ENCODE assay signal across 1 cellular context in the genomic region with DNA sequence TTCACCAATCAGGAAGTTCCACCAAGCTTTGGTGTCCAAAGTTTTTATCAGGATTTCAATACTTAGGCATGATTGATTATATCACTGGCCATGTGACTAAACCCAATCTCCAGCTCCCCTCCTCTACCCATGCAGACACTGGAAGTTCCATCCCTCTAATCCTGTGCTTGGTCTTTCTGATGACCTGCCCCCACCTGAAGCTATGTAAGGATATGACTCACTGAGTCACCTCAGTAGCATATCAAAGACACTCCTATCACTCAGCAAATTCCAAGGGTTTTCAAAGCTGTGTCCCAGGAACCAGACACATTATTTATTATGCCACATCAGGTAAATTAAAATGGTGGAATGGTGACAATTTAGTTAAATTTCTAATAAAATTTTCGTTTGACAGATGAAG.
A peak's percentile ranks its signal among the peaks of the same experiment; 100 is the strongest.
TF ChIP-seq lines count a peak whose summit lies in the region.

No MANE protein-coding gene starts in this region.

TF ChIP-seq in H1, 55 proteins besides CTCF, POLR2A, EP300 and RAD21:
- TF ChIP-seq JUN (IDR thresholded peaks at IDR 0.05; ENCODE audit: low read depth, low read length): no peak
- TF ChIP-seq NANOG (IDR thresholded peaks at IDR 0.05; ENCODE audit: insufficient read depth, low read depth, low read length, poor library complexity, severe bottlenecking): no peak
- TF ChIP-seq EGR1 (IDR thresholded peaks at IDR 0.05; ENCODE audit: borderline replicate concordance, low read depth, low read length): no peak
- no peak for TF ChIP-seq GABPA (IDR thresholded peaks at IDR 0.05; ENCODE audit: borderline replicate concordance, insufficient read depth, low read length)
- TF ChIP-seq MAX (IDR thresholded peaks at IDR 0.05): no peak
- TF ChIP-seq JUND (IDR thresholded peaks at IDR 0.05; ENCODE audit: low read length): peak; percentile 50; the same call in 1 of the 2 replicates
TF ChIP-seq in H1: peak in this region for 1.
